Comparison of ENCODE assay signal across 19 cellular contexts in genomic region chr2:205133544-205133943, GRCh38.
A peak's percentile ranks its signal among the peaks of the same experiment; 100 is the strongest.
DNase-seq lines count a peak whose midpoint lies in the region; ATAC-seq and TF ChIP-seq lines count a peak whose summit lies in the region.
"Had no signal": no experiment of that assay in that cellular context is flagged by ENCODE, and none has a peak within 500 bp of the region (broad histone marks: within the 10 kb centered on the region; RNA-seq: fewer than 3 reads in every experiment).

No MANE protein-coding gene starts in this region.

- POLR2A ChIA-PET in GM10248 (lab: Yijun Ruan, JAX), result no interaction called here

- CTCF ChIA-PET in GM10248 (lab: Yijun Ruan, JAX), result no interaction called here

- H3K4me3 ChIP-seq in cardiac fibroblast (replicated peaks in 1 of 2; ENCODE audit: low read depth in 2 of 2, low read length in 2 of 2), result no peak overlapping the region
- H3K4me3 ChIP-seq: cardiac muscle cell, smooth muscle cell, uterus had no signal

- peak; percentile 14 for DNase-seq in NCI-H2171 treated with DMSO at 0.1 percent for 48 hours (lab: John Stamatoyannopoulos, UW)
- DNase-seq in NCI-H2171 (lab: John Stamatoyannopoulos, UW), result no peak
- peak; percentile 54 for DNase-seq in NCI-H1105 treated with DMSO at 0.1 percent for 48 hours (lab: John Stamatoyannopoulos, UW)
- peak; percentile 18 to 36 for DNase-seq in cardiac fibroblast (ENCODE audit: low read depth in 2 of 2)
- DNase-seq in sciatic nerve (ENCODE audit: low spot score), result peak; percentile 75
- DNase-seq in NK-92 treated with Interleukin-12 subunit alpha and Interleukin-12 subunit beta, amount 100 ng/mL, for 24 hours (lab: John Stamatoyannopoulos, UW), result no peak
- DNase-seq in GM10248 (ENCODE audit: extremely low spot score), result no peak
- no peak for DNase-seq in GM13977 (ENCODE audit: low spot score)
- DNase-seq: activated CD4-positive, alpha-beta T cell treated with anti-CD3 and anti-CD28 coated beads, Interleukin-2, amount 10 ng/mL, durations not matched to agents 24 days and 14 days; KG1; left colon; NCI-H226; nephron progenitor cell; stimulated activated CD4-positive, alpha-beta T cell treated with anti-CD3 and anti-CD28 coated beads, Interleukin-4, amount 100 ng/mL, for 1 hour; T-helper 1 cell had no signal

- ATAC-seq in sciatic nerve, result peak; percentile 48
- ATAC-seq: activated T-helper 17 cell treated with anti-CD3 and anti-CD28 coated beads, Interleukin-2, amount 50 U/mL, for 72 hours; left colon had no signal

- TF ChIP-seq CTCF in cardiac fibroblast (IDR thresholded peaks at IDR 0.05; ENCODE audit: low read depth, low read length) (no peak), GM10248 (IDR thresholded peaks at IDR 0.05; ENCODE audit: control extremely low read depth, extremely low read depth, low read depth, missing control alignments) (no peak), GM13977 (IDR thresholded peaks at IDR 0.05; ENCODE audit: extremely low read depth, insufficient read depth, missing control alignments) (no peak)

- in situ Hi-C loops in GM13977 (cut with MboI; ENCODE audit: low pct_unique_long_range_greater_than_20kb, low sequenced_read_pairs, unreplicated experiment), result no loop called here

- intact Hi-C loops in sciatic nerve (cut with DNase I), result no loop called here

Comparison
In these comparisons a context has a peak if more than half of its experiments do, and no peak if none do; other contexts are left out.
1. DNase-seq: peak in NCI-H2171 treated with DMSO at 0.1 percent for 48 hours (single experiment), NCI-H1105 treated with DMSO at 0.1 percent for 48 hours (single experiment), cardiac fibroblast (2 of 2) and sciatic nerve (single experiment); none in NCI-H2171 (single experiment), NK-92 treated with Interleukin-12 subunit alpha and Interleukin-12 subunit beta, amount 100 ng/mL, for 24 hours (single experiment), GM10248 (single experiment) and GM13977 (single experiment).